25 cellular contexts compared by ENCODE assay signal in genomic region chr9:83479765-83480164, GRCh38.
"Had no signal": no experiment of that assay in that cellular context is flagged by ENCODE, and none has a peak within 500 bp of the region (broad histone marks: within the 10 kb centered on the region; RNA-seq: fewer than 3 reads in every experiment).

No MANE protein-coding gene starts in this region.

- H3K4me1 ChIP-seq: esophagus muscularis mucosa, foreskin keratinocyte, gastroesophageal sphincter, left lung, lower lobe of right lung had no signal

- ATAC-seq: foreskin keratinocyte, gastroesophageal sphincter, heart left ventricle, left colon, left lung, left ventricle myocardium superior, lower lobe of right lung, mucosa of descending colon had no signal

- H3K4me2 ChIP-seq: hepatocyte had no signal

- H3K9me3 ChIP-seq: lower lobe of right lung had no signal

- FAIRE-seq: colon, endothelial cell of umbilical vein, frontal cortex, kidney had no signal

- H3K79me2 ChIP-seq: hepatocyte had no signal

- H3K27me3 ChIP-seq: dorsolateral prefrontal cortex, esophagus muscularis mucosa, foreskin keratinocyte, gastroesophageal sphincter, heart left ventricle, hepatocyte, left lung had no signal

- H3K27ac ChIP-seq: coronary artery, dorsolateral prefrontal cortex, esophagus muscularis mucosa, foreskin keratinocyte, gastroesophageal sphincter, heart left ventricle, hepatocyte, left lung, lower lobe of right lung had no signal

- H2AFZ ChIP-seq: hepatocyte had no signal

- H3K4me3 ChIP-seq: coronary artery, dorsolateral prefrontal cortex, esophagus muscularis mucosa, gastroesophageal sphincter, heart left ventricle, hepatocyte, left lung, lower lobe of right lung, mucosa of descending colon had no signal

- DNase-seq: dermis blood vessel endothelial cell; dorsolateral prefrontal cortex; effector CD4-positive, alpha-beta T cell; effector memory CD4-positive, alpha-beta T cell; foreskin keratinocyte; heart left ventricle; hypothalamus; immature natural killer cell; islet precursor cell; kidney; kidney glomerular epithelial cell; left colon; left lung; left ventricle myocardium superior; lower lobe of right lung; mesenchymal stem cell; mucosa of descending colon; naive B cell had no signal

- H3K36me3 ChIP-seq: esophagus muscularis mucosa, gastroesophageal sphincter, left lung, lower lobe of right lung had no signal
